ENCODE assay signal across 17 cellular contexts in genomic region chr16:15963307-15963910, GRCh38. TPM values are rescaled to one million over a fixed set of nuclear protein-coding genes. Genes with fewer than 3 reads are reported as not detected.
DNase-seq lines count a peak whose midpoint lies in the region; ATAC-seq and TF ChIP-seq lines count a peak whose summit lies in the region.
"Had no signal": no experiment of that assay in that cellular context is flagged by ENCODE, and none has a peak within 500 bp of the region (broad histone marks: within the 10 kb centered on the region; RNA-seq: fewer than 3 reads in every experiment).

No MANE protein-coding gene starts in this region.

- TF ChIP-seq CTCF in WTC11 (IDR thresholded peaks at IDR 0.05), result no peak
- TF ChIP-seq CTCF in esophagus squamous epithelium (IDR thresholded peaks at IDR 0.05), result no peak
- TF ChIP-seq CTCF in osteoblast (IDR thresholded peaks at IDR 0.05; ENCODE audit: extremely low read depth, low read depth, low read length), result no peak

- no peak for DNase-seq in stimulated activated naive CD8-positive, alpha-beta T cell treated with anti-CD3 and anti-CD28 coated beads, Interleukin-15, amount 100 ng/mL, for 72 hours
- DNase-seq in WTC11 (ENCODE audit: low spot score) (no peak), esophagus squamous epithelium (lab: John Stamatoyannopoulos, UW) (no peak), osteoblast (ENCODE audit: insufficient read length, low spot score, missing footprints) (no peak), dermis blood vessel endothelial cell (no peak)
- DNase-seq: activated CD4-positive, alpha-beta T cell treated with anti-CD3 and anti-CD28 coated beads for 4 hours; DMS153; left lung; NCI-H1092; RPMI8226 had no signal

- CTCF ChIA-PET in WTC11 (lab: Charles Lee), result no interaction called here

- POLR2A ChIA-PET in WTC11 (lab: Charles Lee), result no interaction called here

- H3K36me3 Mint-ChIP-seq in stimulated activated naive CD8-positive, alpha-beta T cell treated with anti-CD3 and anti-CD28 coated beads, Interleukin-15, Interleukin-2, amounts not matched to agents 100 ng/mL and 50 ng/mL, for 24 hours (ENCODE audit: low read depth), result peaks cover 39% of the 10 kb centered on the region
- peaks cover 31% of the 10 kb centered on the region for H3K36me3 Mint-ChIP-seq in WTC11

- H3K27ac ChIP-seq in esophagus squamous epithelium (peak overlapping the region in 3 of 4 donors; percentile 15 to 56 (median 39)), osteoblast (ENCODE audit: low read depth, low read length) (no peak overlapping the region)
- H3K27ac ChIP-seq: HL-60, left lung had no signal

- peaks cover 93% of the 10 kb centered on the region for H3K79me2 ChIP-seq in osteoblast (ENCODE audit: insufficient read depth, low read length)

- intact Hi-C loops in esophagus squamous epithelium (cut with DNase I), result no loop called here

- H3K36me3 ChIP-seq in esophagus squamous epithelium (no peaks in the 10 kb centered on the region), osteoblast (ENCODE audit: insufficient read depth, low read length) (no peaks in the 10 kb centered on the region)
- H3K36me3 ChIP-seq: left lung had no signal

- WGBS in esophagus squamous epithelium, 2 donors, result 53 to 67% methylated on average over 4 of the region's 5 CpGs

- H3K27ac Mint-ChIP-seq in stimulated activated naive CD8-positive, alpha-beta T cell treated with anti-CD3 and anti-CD28 coated beads, Interleukin-15, Interleukin-2, amounts not matched to agents 100 ng/mL and 50 ng/mL, for 24 hours, result peak overlapping the region; percentile 98
- H3K27ac Mint-ChIP-seq in stimulated activated naive CD8-positive, alpha-beta T cell treated with anti-CD3 and anti-CD28 coated beads, Interleukin-15, amount 100 ng/mL, for 72 hours, result peak overlapping the region in 1 of 2 donors; percentile 7
- 0 out of 2 replicates have a peak overlapping the region, but pooled peaks have one; percentile 24 for H3K27ac Mint-ChIP-seq in WTC11
- H3K27ac Mint-ChIP-seq: brain, progenitor cell of endocrine pancreas had no signal

- no peak overlapping the region for H3K4me2 ChIP-seq in osteoblast (ENCODE audit: insufficient read depth, low read length)

- H4K20me1 ChIP-seq in osteoblast (ENCODE audit: insufficient read depth, low read length), result peaks cover 60% of the 10 kb centered on the region

- H2AFZ ChIP-seq in osteoblast (ENCODE audit: low read length), result no peak overlapping the region

- ATAC-seq in stimulated activated naive CD8-positive, alpha-beta T cell treated with anti-CD3 and anti-CD28 coated beads, Interleukin-15, amount 100 ng/mL, for 72 hours, result no peak
- no peak for ATAC-seq in WTC11
- ATAC-seq in GM19023 (IDR thresholded peaks at IDR 0.05; ENCODE audit: unreplicated experiment), result no peak
- no peak for ATAC-seq in HG03457 (IDR thresholded peaks at IDR 0.05; ENCODE audit: unreplicated experiment)
- ATAC-seq: K562, left lung had no signal

- H3K4me1 Mint-ChIP-seq in stimulated activated naive CD8-positive, alpha-beta T cell treated with anti-CD3 and anti-CD28 coated beads, Interleukin-15, Interleukin-2, amounts not matched to agents 100 ng/mL and 50 ng/mL, for 24 hours (ENCODE audit: low read depth), result peaks cover 84% of the 10 kb centered on the region
- H3K4me1 Mint-ChIP-seq in stimulated activated naive CD8-positive, alpha-beta T cell treated with anti-CD3 and anti-CD28 coated beads, Interleukin-15, amount 100 ng/mL, for 72 hours, result peaks cover 84% of the 10 kb centered on the region
- H3K4me1 Mint-ChIP-seq in WTC11, result peaks cover 74% of the 10 kb centered on the region

- peak overlapping the region; percentile 40 for H3K4me3 Mint-ChIP-seq in stimulated activated naive CD8-positive, alpha-beta T cell treated with anti-CD3 and anti-CD28 coated beads, Interleukin-15, Interleukin-2, amounts not matched to agents 100 ng/mL and 50 ng/mL, for 24 hours
- H3K4me3 Mint-ChIP-seq in stimulated activated naive CD8-positive, alpha-beta T cell treated with anti-CD3 and anti-CD28 coated beads, Interleukin-15, amount 100 ng/mL, for 72 hours, result peak overlapping the region in 1 of 2 donors; percentile 35
- H3K4me3 Mint-ChIP-seq in WTC11, result no peak overlapping the region
- H3K4me3 Mint-ChIP-seq: brain had no signal

- H3K4me3 ChIP-seq in esophagus squamous epithelium, result no peak overlapping the region
- no peak overlapping the region for H3K4me3 ChIP-seq in osteoblast (ENCODE audit: insufficient read depth, low read length)
- H3K4me3 ChIP-seq: K562, left lung had no signal

- no peaks in the 10 kb centered on the region for H3K9me3 ChIP-seq in esophagus squamous epithelium
- H3K9me3 ChIP-seq in osteoblast (ENCODE audit: low read depth, low read length), result no peaks in the 10 kb centered on the region
- H3K9me3 ChIP-seq: left lung had no signal

- H3K4me1 ChIP-seq in esophagus squamous epithelium, result peaks cover 24 to 96% (median 59%) of the 10 kb centered on the region in 3 donors
- peaks cover 11% of the 10 kb centered on the region for H3K4me1 ChIP-seq in osteoblast (ENCODE audit: insufficient read depth, low read length)

- peaks cover 12% of the 10 kb centered on the region for H3K9me3 Mint-ChIP-seq in stimulated activated naive CD8-positive, alpha-beta T cell treated with anti-CD3 and anti-CD28 coated beads, Interleukin-15, Interleukin-2, amounts not matched to agents 100 ng/mL and 50 ng/mL, for 24 hours
- H3K9me3 Mint-ChIP-seq in stimulated activated naive CD8-positive, alpha-beta T cell treated with anti-CD3 and anti-CD28 coated beads, Interleukin-15, amount 100 ng/mL, for 72 hours, result peaks cover 12 to 22% of the 10 kb centered on the region in 2 donors
- peaks cover 22% of the 10 kb centered on the region for H3K9me3 Mint-ChIP-seq in WTC11

- TF ChIP-seq POLR2A in esophagus squamous epithelium (IDR thresholded peaks at IDR 0.05), result no peak

- H3K27me3 Mint-ChIP-seq in stimulated activated naive CD8-positive, alpha-beta T cell treated with anti-CD3 and anti-CD28 coated beads, Interleukin-15, Interleukin-2, amounts not matched to agents 100 ng/mL and 50 ng/mL, for 24 hours, result no peaks in the 10 kb centered on the region
- H3K27me3 Mint-ChIP-seq in stimulated activated naive CD8-positive, alpha-beta T cell treated with anti-CD3 and anti-CD28 coated beads, Interleukin-15, amount 100 ng/mL, for 72 hours, result no peaks in the 10 kb centered on the region
- no peaks in the 10 kb centered on the region; the same call in 1 of the 2 replicates for H3K27me3 Mint-ChIP-seq in WTC11 (ENCODE audit: low read depth)
- H3K27me3 Mint-ChIP-seq: progenitor cell of endocrine pancreas had no signal

- H3K27me3 ChIP-seq in esophagus squamous epithelium (no peaks in the 10 kb centered on the region), osteoblast (ENCODE audit: insufficient read depth, low read length) (no peaks in the 10 kb centered on the region)
- H3K27me3 ChIP-seq: left lung had no signal

TF ChIP-seq in WTC11, 78 proteins besides CTCF, POLR2A, EP300 and RAD21:
- TF ChIP-seq ZBTB43 (CRISPR knock-in tag; IDR thresholded peaks at IDR 0.05), result no peak
- no peak for TF ChIP-seq NFE2L1 (CRISPR knock-in tag; IDR thresholded peaks at IDR 0.05)
- TF ChIP-seq ZNF317 (CRISPR knock-in tag; IDR thresholded peaks at IDR 0.05; ENCODE audit: borderline replicate concordance, low read depth), result no peak
- TF ChIP-seq HMGA2 (CRISPR knock-in tag; IDR thresholded peaks at IDR 0.05), result no peak
- no peak for TF ChIP-seq ESRRA (CRISPR knock-in tag; IDR thresholded peaks at IDR 0.05; ENCODE audit: borderline replicate concordance)
- TF ChIP-seq ARID4B (CRISPR knock-in tag; IDR thresholded peaks at IDR 0.05; ENCODE audit: borderline replicate concordance), result no peak
- TF ChIP-seq SMAD3 (CRISPR knock-in tag; IDR thresholded peaks at IDR 0.05; ENCODE audit: borderline replicate concordance), result no peak

RNA-seq across cellular contexts. Expression of gene ABCC1, which starts 14.0 kb away (rescaled TPM):
- total RNA-seq in WTC11 (2021) (61.9 to 64.9 TPM (median 63.9 TPM) in 3 replicates), esophagus squamous epithelium (10 to 100 TPM; 22.9 to 56.7 (median 46.9) TPM), osteoblast (33.7 and 37.7 TPM in 2 replicates), dermis blood vessel endothelial cell (35.7 and 70.6 TPM in 2 replicates)
